ENCODE assay signal across 22 cellular contexts in genomic region chr1:62382581-62382980, GRCh38.
"Had no signal": no experiment of that assay in that cellular context is flagged by ENCODE, and none has a peak within 500 bp of the region (broad histone marks: within the 10 kb centered on the region; RNA-seq: fewer than 3 reads in every experiment).

No MANE protein-coding gene starts in this region.

- H3K27me3 ChIP-seq: brain microvascular endothelial cell had no signal

- H3K4me1 Mint-ChIP-seq: activated naive CD8-positive, alpha-beta T cell treated with anti-CD3 and anti-CD28 coated beads, Interleukin-2, amount 50 U/mL, for 24 hours had no signal

- DNase-seq: activated CD4-positive, alpha-beta T cell treated with anti-CD3 and anti-CD28 coated beads for 4 hours; activated effector memory CD4-positive, alpha-beta T cell treated with anti-CD3 and anti-CD28 coated beads, Interleukin-2, amount 50 U/mL, for 16 hours; activated naive CD4-positive, alpha-beta T cell treated with Interleukin-2 at 50 U/mL for 16 hours; activated naive CD8-positive, alpha-beta T cell treated with anti-CD3 and anti-CD28 coated beads, Interleukin-2, amount 50 U/mL, for 24 hours; activated T-cell treated with anti-CD3 and anti-CD28 coated beads, Interleukin-2, amount 50 U/mL, for 4 hours; brain microvascular endothelial cell; cerebellar nuclear complex; Karpas-422; NCI-H1105 treated with DMSO at 0.1 percent for 48 hours; NCI-H1436 treated with DMSO at 0.1 percent for 48 hours; NCI-H1930; NCI-H2107; NCI-H510A treated with DMSO at 0.1 percent for 48 hours; NCI-H69; NK-92 treated with Interleukin-12 subunit alpha and Interleukin-12 subunit beta, amount 100 ng/mL, for 24 hours; OCI-M1; RPMI8226 had no signal

- H3K27ac ChIP-seq: brain microvascular endothelial cell had no signal

- H3K4me3 Mint-ChIP-seq: activated naive CD8-positive, alpha-beta T cell treated with anti-CD3 and anti-CD28 coated beads, Interleukin-2, amount 50 U/mL, for 24 hours; activated T-cell treated with anti-CD3 and anti-CD28 coated beads, Interleukin-2, amount 50 U/mL, for 4 hours; T-helper 1 cell treated with Interleukin-12 subunit alpha and Interleukin-12 subunit beta and Interleukin-4 antibody, amounts not matched to agents 30 μg/mL and 1 μg/mL, for 36 hours had no signal

- H3K9me3 Mint-ChIP-seq: activated naive CD4-positive, alpha-beta T cell treated with anti-CD3 and anti-CD28 coated beads, Interleukin-2, amount 50 U/mL, for 72 hours; activated naive CD8-positive, alpha-beta T cell treated with anti-CD3 and anti-CD28 coated beads, Interleukin-2, amount 50 U/mL, for 24 hours; activated T-cell treated with anti-CD3 and anti-CD28 coated beads, Interleukin-2, amount 50 U/mL, for 4 hours; T-helper 1 cell treated with Interleukin-12 subunit alpha and Interleukin-12 subunit beta and Interleukin-4 antibody, amounts not matched to agents 30 μg/mL and 1 μg/mL, for 36 hours had no signal

- H3K36me3 Mint-ChIP-seq: activated naive CD4-positive, alpha-beta T cell treated with anti-CD3 and anti-CD28 coated beads, Interleukin-2, amount 50 U/mL, for 72 hours had no signal

- H3K27me3 Mint-ChIP-seq: activated naive CD8-positive, alpha-beta T cell treated with anti-CD3 and anti-CD28 coated beads, Interleukin-2, amount 50 U/mL, for 24 hours had no signal

- H3K36me3 ChIP-seq: brain microvascular endothelial cell had no signal

- ATAC-seq: activated CD4-positive, CD25-positive, alpha-beta regulatory T cell treated with anti-CD3 and anti-CD28 coated beads, Interleukin-2, amount 50 U/mL, for 24 hours; activated naive CD4-positive, alpha-beta T cell treated with anti-CD3 and anti-CD28 coated beads, Interleukin-2, amount 50 U/mL, for 72 hours; activated naive CD8-positive, alpha-beta T cell treated with anti-CD3 and anti-CD28 coated beads, Interleukin-2, amount 50 U/mL, for 24 hours; activated T-cell treated with anti-CD3 and anti-CD28 coated beads, Interleukin-2, amount 50 U/mL, for 4 hours; Panc1; Right ventricle myocardium inferior had no signal

- H3K27ac Mint-ChIP-seq: activated naive CD4-positive, alpha-beta T cell treated with anti-CD3 and anti-CD28 coated beads, Interleukin-2, amount 50 U/mL, for 72 hours; activated naive CD8-positive, alpha-beta T cell treated with anti-CD3 and anti-CD28 coated beads, Interleukin-2, amount 50 U/mL, for 24 hours; T-helper 1 cell treated with Interleukin-12 subunit alpha and Interleukin-12 subunit beta and Interleukin-4 antibody, amounts not matched to agents 30 μg/mL and 1 μg/mL, for 36 hours had no signal
